Comparison of ENCODE assay signal across 8 cellular contexts in the genomic region with DNA sequence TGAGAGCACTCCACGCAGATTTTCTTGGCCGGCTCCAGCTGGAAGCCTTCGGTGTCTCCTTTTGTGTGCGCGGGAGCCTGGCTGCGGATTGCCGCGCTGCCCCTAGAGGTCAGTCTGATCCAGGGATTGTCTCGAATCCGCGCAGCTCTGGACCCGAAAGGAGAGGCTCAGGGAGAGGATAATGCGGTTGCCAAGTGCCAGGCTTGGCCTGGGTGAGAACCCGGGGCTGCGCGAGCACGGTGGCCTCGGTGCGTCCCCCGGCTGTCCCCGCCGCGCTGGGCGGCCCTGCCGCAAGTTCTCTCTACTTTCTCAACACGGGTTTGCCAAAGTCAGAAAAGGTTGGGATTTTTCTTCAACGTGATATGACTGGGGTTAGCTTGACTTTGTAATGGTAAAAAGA.
DNase-seq lines count a peak whose midpoint lies in the region; ATAC-seq lines count a peak whose summit lies in the region.

No MANE protein-coding gene starts in this region.

- DNase-seq in stimulated activated CD4-positive, alpha-beta T cell treated with anti-CD3 and anti-CD28 coated beads, Interleukin-12 subunit alpha, Interleukin-12 subunit beta, amount 100 ng/mL, for 48 hours (ENCODE audit: low read depth in 2 of 3, low spot score in 1 of 3), result peak in 2 of 3 donors; percentile 0 to 5
- DNase-seq in stimulated activated CD4-positive, alpha-beta T cell treated with anti-CD3 and anti-CD28 coated beads, Interleukin-12 subunit alpha, Interleukin-12 subunit beta, amount 100 ng/mL, for 4 hours, result no peak
- peak; percentile 70 for DNase-seq in NCI-H2029 (lab: John Stamatoyannopoulos, UW)
- peak; percentile 8 for DNase-seq in activated naive CD8-positive, alpha-beta T cell treated with anti-CD3 and anti-CD28 coated beads, Interleukin-2, amount 50 U/mL, for 24 hours
- DNase-seq in left ventricle myocardium superior, result peak; percentile 72
- peak; percentile 71 for DNase-seq in sciatic nerve (ENCODE audit: low spot score)
- no peak for DNase-seq in activated CD4-positive, CD25-positive, alpha-beta regulatory T cell treated with anti-CD3 and anti-CD28 coated beads, Interleukin-2, amount 50 U/mL, for 72 hours

- H3K27me3 Mint-ChIP-seq in activated naive CD8-positive, alpha-beta T cell treated with anti-CD3 and anti-CD28 coated beads, Interleukin-2, amount 50 U/mL, for 24 hours, result peaks cover 12% of the 10 kb centered on the region

- H3K27ac Mint-ChIP-seq in activated naive CD8-positive, alpha-beta T cell treated with anti-CD3 and anti-CD28 coated beads, Interleukin-2, amount 50 U/mL, for 24 hours, result no peak overlapping the region

- no peak for ATAC-seq in activated naive CD8-positive, alpha-beta T cell treated with anti-CD3 and anti-CD28 coated beads, Interleukin-2, amount 50 U/mL, for 24 hours
- ATAC-seq in left ventricle myocardium superior (peak; percentile 84), sciatic nerve (peak; percentile 72), GM21825 (IDR thresholded peaks at IDR 0.05; ENCODE audit: unreplicated experiment) (no peak)

- no peaks in the 10 kb centered on the region for H3K9me3 Mint-ChIP-seq in activated naive CD8-positive, alpha-beta T cell treated with anti-CD3 and anti-CD28 coated beads, Interleukin-2, amount 50 U/mL, for 24 hours

- H3K4me3 Mint-ChIP-seq in activated naive CD8-positive, alpha-beta T cell treated with anti-CD3 and anti-CD28 coated beads, Interleukin-2, amount 50 U/mL, for 24 hours, result no peak overlapping the region

- intact Hi-C loops in left ventricle myocardium superior (cut with micrococcal nuclease), result no loop called here
- intact Hi-C loops in sciatic nerve (cut with DNase I), result no loop called here

- H3K36me3 Mint-ChIP-seq in activated naive CD8-positive, alpha-beta T cell treated with anti-CD3 and anti-CD28 coated beads, Interleukin-2, amount 50 U/mL, for 24 hours (ENCODE audit: low read depth), result no peaks in the 10 kb centered on the region

- no peaks in the 10 kb centered on the region for H3K4me1 Mint-ChIP-seq in activated naive CD8-positive, alpha-beta T cell treated with anti-CD3 and anti-CD28 coated beads, Interleukin-2, amount 50 U/mL, for 24 hours

Comparison
In these comparisons a context has a peak if more than half of its experiments do, and no peak if none do; other contexts are left out.
1. DNase-seq: peak in stimulated activated CD4-positive, alpha-beta T cell treated with anti-CD3 and anti-CD28 coated beads, Interleukin-12 subunit alpha, Interleukin-12 subunit beta, amount 100 ng/mL, for 48 hours (2 of 3), NCI-H2029 (single experiment), activated naive CD8-positive, alpha-beta T cell treated with anti-CD3 and anti-CD28 coated beads, Interleukin-2, amount 50 U/mL, for 24 hours (single experiment), left ventricle myocardium superior (single experiment) and sciatic nerve (single experiment); none in stimulated activated CD4-positive, alpha-beta T cell treated with anti-CD3 and anti-CD28 coated beads, Interleukin-12 subunit alpha, Interleukin-12 subunit beta, amount 100 ng/mL, for 4 hours (single experiment) and activated CD4-positive, CD25-positive, alpha-beta regulatory T cell treated with anti-CD3 and anti-CD28 coated beads, Interleukin-2, amount 50 U/mL, for 72 hours (single experiment).
2. ATAC-seq: peak in left ventricle myocardium superior (single experiment) and sciatic nerve (single experiment); none in activated naive CD8-positive, alpha-beta T cell treated with anti-CD3 and anti-CD28 coated beads, Interleukin-2, amount 50 U/mL, for 24 hours (single experiment) and GM21825 (single experiment).